8 cellular contexts compared by ENCODE assay signal in the genomic region with DNA sequence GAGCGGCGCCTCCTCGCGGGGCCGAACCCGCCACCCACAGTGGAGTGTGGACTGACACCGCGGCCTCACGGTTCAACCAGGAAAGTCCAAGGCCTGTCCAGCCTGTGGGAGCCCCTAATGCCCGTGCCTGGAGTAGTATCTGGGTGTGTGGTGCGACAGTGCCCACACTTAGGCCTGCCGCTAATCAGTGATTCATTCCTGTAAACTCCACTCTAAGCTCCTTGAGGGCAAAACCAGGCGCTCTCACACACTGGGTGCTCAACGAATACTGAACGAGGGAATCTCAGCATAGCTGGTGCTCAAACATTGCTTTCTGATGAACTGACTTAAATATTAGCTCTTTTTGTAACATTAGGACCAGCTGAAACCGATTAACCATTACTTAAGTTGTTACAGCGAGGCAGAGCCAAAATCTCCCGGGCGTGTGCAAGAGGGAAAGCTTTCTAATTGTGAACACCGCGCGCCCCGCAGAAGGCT. TPM values are rescaled to one million over a fixed set of nuclear protein-coding genes. Genes with fewer than 3 reads are reported as not detected.
DNase-seq lines count a peak whose midpoint lies in the region; ATAC-seq, FAIRE-seq and TF ChIP-seq lines count a peak whose summit lies in the region.

No MANE protein-coding gene starts in this region.

- H3K27me3 ChIP-seq in HAP-1 (ENCODE audit: low read depth) (no peaks in the 10 kb centered on the region), Panc1 (ENCODE audit: control insufficient read depth, insufficient read depth, low read length) (peaks cover 37% of the 10 kb centered on the region), endothelial cell of umbilical vein (ENCODE audit: control insufficient read depth in 2 of 2, insufficient read depth in 2 of 2, low read length in 2 of 2) (peaks cover 3 to 4% of the 10 kb centered on the region in 2 experiments), muscle layer of duodenum (ENCODE audit: low read depth, low read length) (peaks cover 6% of the 10 kb centered on the region)

- H3K4me2 ChIP-seq in endothelial cell of umbilical vein (ENCODE audit: insufficient read depth, low read length), result peak overlapping the region; percentile 46

- no peak for FAIRE-seq in endothelial cell of umbilical vein (lab: Jason Lieb, UNC)

- peak; percentile 81 for DNase-seq in EH (ENCODE audit: low read depth)
- DNase-seq in HAP-1 (ENCODE audit: low spot score in 2 of 2), result no peak
- no peak for DNase-seq in Panc1 (ENCODE audit: low read depth, low spot score)
- no peak for DNase-seq in endothelial cell of umbilical vein (ENCODE audit: low read depth, low spot score)
- DNase-seq in RKO (ENCODE audit: low spot score), result no peak

- no peaks in the 10 kb centered on the region for H3K79me2 ChIP-seq in endothelial cell of umbilical vein (ENCODE audit: control insufficient read depth, insufficient read depth, low read length)

- in situ Hi-C loops in HAP-1 (cut with MboI; ENCODE audit: low sequenced_read_pairs) (no loop called here), Panc1 (cut with HindIII; ENCODE audit: low pct_unique_long_range_greater_than_20kb, low sequenced_read_pairs) (no loop called here)

- H3K9ac ChIP-seq in endothelial cell of umbilical vein (replicated peaks; ENCODE audit: extremely low read depth, insufficient read depth, low read length), result peak overlapping the region; percentile 84

- peak overlapping the region; percentile 94 for H2AFZ ChIP-seq in endothelial cell of umbilical vein (ENCODE audit: low read depth, low read length)

- BruUV-seq in Panc1 (replicated peaks; lab: Mats Ljungman, UMichigan) (no TSS peak), endothelial cell of umbilical vein (replicated peaks; lab: Mats Ljungman, UMichigan) (TSS peak; percentile 51)

- CTCF ChIA-PET in Panc1 (lab: Charles Lee) (interaction anchor here (0.5 kb wide), 1 partner anchor 13 kb away, joined by 4 read pairs; no protein-coding TSS in a partner anchor), endothelial cell of umbilical vein (lab: Charles Lee) (interaction anchor here (0.9 to 1.9 kb wide), 5 partner anchors 28 to 336 kb away, joined by 3 to 9 read pairs (median 3); partner anchors contain the start of gene PALS2)

- H3K9me3 ChIP-seq in HAP-1 (no peaks in the 10 kb centered on the region), Panc1 (ENCODE audit: control insufficient read depth, insufficient read depth, low read depth, low read length) (0 out of 2 replicates have a peak, but pooled peaks cover 6% of the 10 kb centered on the region), endothelial cell of umbilical vein (replicated peaks; ENCODE audit: control insufficient read depth, insufficient read depth, low read length) (no peaks in the 10 kb centered on the region), muscle layer of duodenum (ENCODE audit: control insufficient read depth in 1 of 2, low read length in 2 of 2) (no peaks in the 10 kb centered on the region)

- H3K9me1 ChIP-seq in endothelial cell of umbilical vein (replicated peaks; ENCODE audit: control insufficient read depth, extremely low read depth, insufficient read depth, low read length), result no peaks in the 10 kb centered on the region

- POLR2A ChIA-PET in Panc1 (lab: Charles Lee), result no interaction called here
- POLR2A ChIA-PET in endothelial cell of umbilical vein (lab: Charles Lee), result interaction anchor here (0.9 kb wide), 1 partner anchor 367 kb away, joined by 3 read pairs; the partner anchor contains the start of gene CYCS

- TF ChIP-seq POLR2A in endothelial cell of umbilical vein (IDR thresholded peaks at IDR 0.05; ENCODE audit: low read depth, low read length), result no peak

- no peaks in the 10 kb centered on the region for H4K20me1 ChIP-seq in endothelial cell of umbilical vein (replicated peaks; ENCODE audit: control insufficient read depth, extremely low read depth, insufficient read depth, low read length)

- peaks cover 4% of the 10 kb centered on the region for H3K4me1 ChIP-seq in HAP-1
- no peaks in the 10 kb centered on the region for H3K4me1 ChIP-seq in Panc1 (ENCODE audit: control insufficient read depth, insufficient read depth, low read length)
- peaks cover 24% of the 10 kb centered on the region for H3K4me1 ChIP-seq in endothelial cell of umbilical vein (ENCODE audit: control insufficient read depth, extremely low read depth, insufficient read depth, low read length)
- H3K4me1 ChIP-seq in muscle layer of duodenum (ENCODE audit: control insufficient read depth in 1 of 2, insufficient read depth in 2 of 2, low read length in 2 of 2), result peaks cover 0 to 11% of the 10 kb centered on the region in 2 donors

- ATAC-seq in Panc1 (peak; percentile 73), GM21515 (IDR thresholded peaks at IDR 0.05; ENCODE audit: unreplicated experiment) (no peak), GM18517 (IDR thresholded peaks at IDR 0.05; ENCODE audit: unreplicated experiment) (no peak)

- H3K36me3 ChIP-seq in HAP-1 (replicated peaks) (no peaks in the 10 kb centered on the region), Panc1 (ENCODE audit: control insufficient read depth, insufficient read depth, low read length) (no peaks in the 10 kb centered on the region), endothelial cell of umbilical vein (ENCODE audit: control insufficient read depth in 2 of 2, extremely low read depth in 1 of 2, insufficient read depth in 2 of 2, low read length in 2 of 2) (no peaks in the 10 kb centered on the region), muscle layer of duodenum (ENCODE audit: control insufficient read depth in 1 of 2, insufficient read depth in 2 of 2, low read length in 2 of 2) (no peaks in the 10 kb centered on the region)

- intact Hi-C loops in Panc1 (cut with micrococcal nuclease; ENCODE audit: unreplicated experiment) (no loop called here), endothelial cell of umbilical vein (cut with micrococcal nuclease) (loop anchor here (2.0 to 5.0 kb wide), 3 partner anchors 29 to 334 kb away; partner anchors contain the start of gene PALS2)

- H3K27ac ChIP-seq in Panc1 (ENCODE audit: low read length), result no peak overlapping the region
- H3K27ac ChIP-seq in endothelial cell of umbilical vein (ENCODE audit: insufficient read depth, low read depth, low read length), result peak overlapping the region; percentile 63
- peak overlapping the region; percentile 14 for H3K27ac ChIP-seq in muscle layer of duodenum (ENCODE audit: low read length)

- H3K4me3 ChIP-seq in HAP-1, result peak overlapping the region; percentile 58
- peak overlapping the region; percentile 54 to 55 for H3K4me3 ChIP-seq in Panc1 (ENCODE audit: low read depth in 2 of 2, low read length in 2 of 2)
- peak overlapping the region; percentile 55 to 77 (median 75) for H3K4me3 ChIP-seq in endothelial cell of umbilical vein (replicated peaks in 1 of 3; ENCODE audit: insufficient read depth in 1 of 3, low read depth in 1 of 3, low read length in 3 of 3)
- peak overlapping the region; percentile 49 to 79 for H3K4me3 ChIP-seq in muscle layer of duodenum (ENCODE audit: low read depth in 1 of 2, low read length in 2 of 2)

- dilution Hi-C loops in endothelial cell of umbilical vein (cut with MboI; ENCODE audit: extremely low pct_ligation_motif_present, low sequenced_read_pairs), result no loop called here

- TF ChIP-seq CTCF in Panc1 (IDR thresholded peaks at IDR 0.05), result no peak
- no peak for TF ChIP-seq CTCF in endothelial cell of umbilical vein (IDR thresholded peaks at IDR 0.05; ENCODE audit: extremely low read depth in 1 of 2, insufficient read depth in 1 of 2, low read depth in 1 of 2, low read length in 2 of 2)

TF ChIP-seq in endothelial cell of umbilical vein, 7 proteins besides CTCF, POLR2A, EP300 and RAD21:
- TF ChIP-seq, protein P1, sequence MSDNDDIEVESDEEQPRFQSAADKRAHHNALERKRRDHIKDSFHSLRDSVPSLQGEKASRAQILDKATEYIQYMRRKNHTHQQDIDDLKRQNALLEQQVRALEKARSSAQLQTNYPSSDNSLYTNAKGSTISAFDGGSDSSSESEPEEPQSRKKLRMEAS (IDR thresholded peaks at IDR 0.05; ENCODE audit: insufficient read depth, insufficient read length), result no peak

RNA-seq across cellular contexts. Expression of gene GSDME, which starts 0.6 kb away (rescaled TPM):
- total RNA-seq in Panc1 (2021; ENCODE audit: unreplicated experiment) (4.5 TPM), endothelial cell of umbilical vein (21.3 and 23.4 TPM in 2 replicates)
- 6.3 TPM for polyA plus RNA-seq in Panc1 (2012; ENCODE audit: insufficient read length)
- polyA plus RNA-seq in endothelial cell of umbilical vein, result 18.0 and 21.1 TPM in 2 replicates
- 21.2 and 22.6 TPM in 2 replicates for polyA plus RNA-seq in endothelial cell of umbilical vein (2011; cell fraction: cytosol; rRNA removed)
- 35.9 and 37.7 TPM in 2 replicates for polyA plus RNA-seq in endothelial cell of umbilical vein (2011; cell fraction: nucleus; rRNA removed)
- 31.1 and 36.7 TPM in 2 replicates for polyA plus RNA-seq in endothelial cell of umbilical vein (2012)
- polyA minus RNA-seq in endothelial cell of umbilical vein, result 31.2 and 45.3 TPM in 2 replicates
- polyA minus RNA-seq in endothelial cell of umbilical vein (2011; cell fraction: cytosol; rRNA and poly(A)+ RNA removed), result 14.7 TPM
- polyA minus RNA-seq in endothelial cell of umbilical vein (2011; cell fraction: nucleus; rRNA and poly(A)+ RNA removed), result 18.1 and 27.4 TPM in 2 replicates
